Comparison of ENCODE assay signal across 2 cellular contexts in the genomic region with DNA sequence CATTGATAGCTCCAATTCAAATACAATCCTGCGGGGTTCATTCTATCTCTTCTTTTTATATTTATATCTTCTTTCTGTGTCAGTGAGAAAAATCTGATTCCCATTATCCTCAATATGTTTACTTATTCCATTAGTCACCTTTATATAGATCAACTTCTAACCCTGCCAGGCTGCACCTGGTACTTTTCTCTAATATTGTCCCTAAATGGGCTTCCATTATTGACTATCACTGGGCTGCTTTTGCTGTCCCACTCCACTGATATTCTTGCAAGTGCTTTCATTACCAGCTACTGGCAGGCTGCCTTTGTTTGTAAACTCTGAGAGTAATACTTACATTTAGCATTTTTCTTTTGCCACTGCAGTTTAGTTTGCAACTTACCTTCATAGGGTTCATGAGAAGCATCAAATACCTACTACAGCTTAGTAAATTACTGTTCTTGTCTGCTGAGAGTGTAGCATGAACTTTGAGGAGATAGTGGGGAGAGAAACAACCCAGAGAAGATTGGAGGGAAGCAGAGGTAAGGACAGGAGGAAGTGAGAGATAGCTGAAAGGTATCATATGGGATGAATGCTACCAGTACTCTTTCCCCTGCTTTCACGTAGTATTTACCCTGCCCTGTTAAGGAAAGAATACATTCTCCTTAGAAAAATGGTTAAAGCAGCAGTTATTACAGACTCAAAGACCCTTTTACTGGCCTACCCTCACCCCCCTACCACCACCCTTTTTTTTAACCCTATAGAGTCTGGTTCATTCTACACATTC.
A peak's percentile ranks its signal among the peaks of the same experiment; 100 is the strongest.
TF ChIP-seq lines count a peak whose summit lies in the region.

No MANE protein-coding gene starts in this region.

TF ChIP-seq in GM12891, 5 proteins besides CTCF, POLR2A, EP300 and RAD21:
- TF ChIP-seq TAF1 (IDR thresholded peaks at IDR 0.05; ENCODE audit: low read depth, low read length) (no peak), SPI1 (IDR thresholded peaks at IDR 0.05; ENCODE audit: low read depth, low read length) (peak; percentile 75)
TF ChIP-seq in GM12891: peak in this region for 1.

TF ChIP-seq in IMR-90, 13 proteins besides CTCF, POLR2A, EP300 and RAD21 (continued from another document):
- TF ChIP-seq MAFK (IDR thresholded peaks at IDR 0.05; ENCODE audit: low read depth, low read length) (no peak), BHLHE40 (IDR thresholded peaks at IDR 0.05; ENCODE audit: low read depth, low read length) (no peak), RCOR1 (IDR thresholded peaks at IDR 0.05; ENCODE audit: insufficient replicate concordance, low read length) (no peak), FOS (IDR thresholded peaks at IDR 0.05; ENCODE audit: low read depth, low read length) (no peak), MXI1 (IDR thresholded peaks at IDR 0.05; ENCODE audit: borderline replicate concordance, low read depth, low read length) (no peak), NFE2L2 (IDR thresholded peaks at IDR 0.05; ENCODE audit: low read depth, low read length) (no peak), SMC3 (IDR thresholded peaks at IDR 0.05; ENCODE audit: low read depth, low read length) (no peak)
